15 cellular contexts compared by ENCODE assay signal in genomic region chr10:26483554-26483953, GRCh38. TPM values are rescaled to one million over a fixed set of nuclear protein-coding genes. Genes with fewer than 3 reads are reported as not detected.
DNase-seq lines count a peak whose midpoint lies in the region; ATAC-seq and TF ChIP-seq lines count a peak whose summit lies in the region.
"Had no signal": no experiment of that assay in that cellular context is flagged by ENCODE, and none has a peak within 500 bp of the region (broad histone marks: within the 10 kb centered on the region; RNA-seq: fewer than 3 reads in every experiment).

No MANE protein-coding gene starts in this region.

- peak overlapping the region; percentile 18 to 97 (median 79) for H3K27ac Mint-ChIP-seq in CD14-positive monocyte
- peak overlapping the region; percentile 83 for H3K27ac Mint-ChIP-seq in activated B cell treated with CpG ODN at 0.5 μM for 24 hours
- H3K27ac Mint-ChIP-seq in memory B cell, result peak overlapping the region; percentile 60

- H3K36me3 Mint-ChIP-seq in CD14-positive monocyte (peaks cover 23 to 26% of the 10 kb centered on the region in 2 donors), activated B cell treated with CpG ODN at 0.5 μM for 24 hours (ENCODE audit: low read depth) (peaks cover 16% of the 10 kb centered on the region), memory B cell (peaks cover 3% of the 10 kb centered on the region)

- H3K4me1 Mint-ChIP-seq in CD14-positive monocyte (peaks cover 75% of the 10 kb centered on the region), activated B cell treated with CpG ODN at 0.5 μM for 24 hours (peaks cover 82% of the 10 kb centered on the region), memory B cell (peaks cover 50% of the 10 kb centered on the region)

- H4K20me1 ChIP-seq in DOHH2 (ENCODE audit: control insufficient read depth, insufficient read depth, low read depth, low read length), result no peaks in the 10 kb centered on the region

- DNase-seq in CD14-positive monocyte (ENCODE audit: low spot score) (no peak), activated B cell treated with CpG ODN at 0.5 μM for 24 hours (no peak), memory B cell (ENCODE audit: low spot score in 2 of 2) (no peak), NCI-H1092 treated with DMSO at 0.1 percent for 48 hours (lab: John Stamatoyannopoulos, UW) (no peak), UCSD-AML1 (lab: John Stamatoyannopoulos, UW; ENCODE audit: unreplicated experiment) (no peak), mesenteric fat pad (ENCODE audit: low spot score) (no peak)
- DNase-seq: dorsolateral prefrontal cortex, GDM1, hippocampal formation, left colon, NCI-H2171 treated with DMSO at 0.1 percent for 48 hours, thyroid gland had no signal

- H3K4me3 Mint-ChIP-seq in CD14-positive monocyte, result no peak overlapping the region
- H3K4me3 Mint-ChIP-seq in activated B cell treated with CpG ODN at 0.5 μM for 24 hours, result peak overlapping the region; percentile 44
- H3K4me3 Mint-ChIP-seq in memory B cell, result peak overlapping the region; percentile 6

- peaks cover 29% of the 10 kb centered on the region for H3F3A ChIP-seq in DOHH2 (ENCODE audit: control insufficient read depth, insufficient read depth)

- H3K36me3 ChIP-seq in DOHH2 (ENCODE audit: control insufficient read depth, low read length), result peaks cover 42% of the 10 kb centered on the region
- H3K36me3 ChIP-seq: thyroid gland had no signal

- H3K4me1 ChIP-seq in DOHH2 (ENCODE audit: control insufficient read depth, low read length), result peaks cover 72% of the 10 kb centered on the region

- H3K9me3 Mint-ChIP-seq in CD14-positive monocyte (peaks cover 0 to 3% (median 0%) of the 10 kb centered on the region in 7 donors), activated B cell treated with CpG ODN at 0.5 μM for 24 hours (no peaks in the 10 kb centered on the region), memory B cell (no peaks in the 10 kb centered on the region)

- H3K4me2 ChIP-seq in DOHH2 (ENCODE audit: low read length), result peak overlapping the region; percentile 76; the same call in 1 of the 2 replicates

- H3K27me3 ChIP-seq in DOHH2 (ENCODE audit: control insufficient read depth, low read length), result no peaks in the 10 kb centered on the region
- H3K27me3 ChIP-seq: thyroid gland had no signal

- CTCF ChIA-PET in activated B cell treated with CpG ODN at 0.5 μM for 24 hours (lab: Charles Lee), result no interaction called here

- TF ChIP-seq CTCF in CD14-positive monocyte (IDR thresholded peaks at IDR 0.05), result no peak
- TF ChIP-seq CTCF in DOHH2 (IDR thresholded peaks at IDR 0.05; ENCODE audit: low read depth, low read length, poor library complexity, severe bottlenecking), result no peak
- no peak for TF ChIP-seq CTCF in activated B cell treated with CpG ODN at 0.5 μM for 24 hours (IDR thresholded peaks at IDR 0.05)

- no peaks in the 10 kb centered on the region for H3K9me2 ChIP-seq in DOHH2 (replicated peaks; ENCODE audit: control insufficient read depth, low read length)

- H3K27ac ChIP-seq in DOHH2 (ENCODE audit: low read depth, low read length), result no peak overlapping the region
- H3K27ac ChIP-seq: dorsolateral prefrontal cortex, SK-N-MC had no signal

- POLR2A ChIA-PET in activated B cell treated with CpG ODN at 0.5 μM for 24 hours (lab: Charles Lee), result interaction anchor here (0.7 to 2.0 kb wide), 2 partner anchors 13 to 45 kb away, joined by 4 to 14 read pairs; partner anchors contain the start of gene APBB1IP

- intact Hi-C loops in CD14-positive monocyte (cut with micrococcal nuclease), result loop anchor here in 1 of 2 donors (5.0 kb wide), 1 partner anchor 46 kb away; the partner anchor contains the start of gene APBB1IP
- intact Hi-C loops in activated B cell treated with CpG ODN at 0.5 μM for 24 hours (cut with micrococcal nuclease), result loop anchor here (5.0 kb wide), 2 partner anchors 254 to 759 kb away; partner anchors contain the start of gene ACBD5

- H3K27me3 Mint-ChIP-seq in CD14-positive monocyte (ENCODE audit: low read depth in 3 of 3) (peaks cover 0 to under 1% (median 0%) of the 10 kb centered on the region in 3 donors), activated B cell treated with CpG ODN at 0.5 μM for 24 hours (no peaks in the 10 kb centered on the region), memory B cell (no peaks in the 10 kb centered on the region)

- H3K4me3 ChIP-seq in DOHH2 (ENCODE audit: low read length), result no peak overlapping the region; the same call in 1 of the 2 replicates
- H3K4me3 ChIP-seq: dorsolateral prefrontal cortex, SK-N-MC, thyroid gland had no signal

- ATAC-seq in activated B cell treated with CpG ODN at 0.5 μM for 24 hours (ENCODE audit: low read depth), result no peak
- ATAC-seq in memory B cell (ENCODE audit: low read depth), result no peak
- no peak for ATAC-seq in HG03565 (IDR thresholded peaks at IDR 0.05; ENCODE audit: unreplicated experiment)
- ATAC-seq: left colon had no signal

- no peaks in the 10 kb centered on the region for H3K9me3 ChIP-seq in DOHH2 (ENCODE audit: control insufficient read depth, insufficient read depth, low read length)
- H3K9me3 ChIP-seq: thyroid gland had no signal

- peaks cover 92% of the 10 kb centered on the region for H3K79me2 ChIP-seq in DOHH2 (ENCODE audit: control insufficient read depth, low read length)

RNA-seq across cellular contexts. Expression of gene APBB1IP, which starts 45.4 kb away (rescaled TPM):
- polyA plus RNA-seq in CD14-positive monocyte, result 10 to 100 TPM; 24.6 to 45.4 TPM
- total RNA-seq in activated B cell treated with CpG ODN at 0.5 μM for 24 hours (79.1 and 85.5 TPM in 2 replicates), mesenteric fat pad (37.2 TPM)

Comparison
In these comparisons a context has a peak if more than half of its experiments do, and no peak if none do; other contexts are left out.
1. H3K4me3 Mint-ChIP-seq: peak in activated B cell treated with CpG ODN at 0.5 μM for 24 hours (single experiment) and memory B cell (single experiment); none in CD14-positive monocyte (0 of 2).
2. Peak in every context shown above with its lines, with median percentiles within 50 percentile points of each other: H3K27ac Mint-ChIP-seq.